8 cellular contexts compared by ENCODE assay signal in genomic region chr16:58197314-58198012, GRCh38. TPM values are rescaled to one million over a fixed set of nuclear protein-coding genes. Genes with fewer than 3 reads are reported as not detected.
DNase-seq lines count a peak whose midpoint lies in the region; ATAC-seq and TF ChIP-seq lines count a peak whose summit lies in the region.

No MANE protein-coding gene starts in this region.

- H3K27me3 ChIP-seq in GM06990 (replicated peaks; ENCODE audit: control insufficient read depth, insufficient read depth, low read length), result no peaks in the 10 kb centered on the region

- TF ChIP-seq CTCF in GM06990 (IDR thresholded peaks at IDR 0.05; ENCODE audit: insufficient read depth, low read length, poor library complexity, severe bottlenecking) (no peak), NB4 (IDR thresholded peaks at IDR 0.05; ENCODE audit: low read depth, low read length) (no peak)

- TF ChIP-seq POLR2A in NB4 (IDR thresholded peaks at IDR 0.05; ENCODE audit: extremely low read depth, insufficient read length), result no peak

- H3K9me3 ChIP-seq in mesodermal cell (ENCODE audit: control insufficient read depth, low read length), result no peaks in the 10 kb centered on the region

- DNase-seq in GM06990 (ENCODE audit: extremely low read depth, insufficient read length) (peak; percentile 31), NB4 (ENCODE audit: low read depth) (peak; percentile 39), cerebellum (ENCODE audit: low spot score) (peak; percentile 5), COLO829 (ENCODE audit: low spot score) (no peak)

- H3K4me1 ChIP-seq in mesodermal cell (ENCODE audit: control insufficient read depth, insufficient read depth, low read length, poor library complexity, severe bottlenecking), result peaks cover 3% of the 10 kb centered on the region

- 0 to 1% methylated on average over 20 to 34 of the region's 97 CpGs for WGBS in mesodermal cell (ENCODE audit: insufficient coverage in 2 of 2), 2 experiments

- peak; percentile 38 for ATAC-seq in GM21737 (IDR thresholded peaks at IDR 0.05; ENCODE audit: unreplicated experiment)
- ATAC-seq in HG03378 (IDR thresholded peaks at IDR 0.05; ENCODE audit: unreplicated experiment), result no peak
- ATAC-seq in GM21390 (IDR thresholded peaks at IDR 0.05; ENCODE audit: unreplicated experiment), result no peak

- peak overlapping the region; percentile 93 for H3K4me3 ChIP-seq in GM06990 (replicated peaks; ENCODE audit: low read depth, low read length)
- H3K4me3 ChIP-seq in NB4 (ENCODE audit: low read depth, low read length), result peak overlapping the region; percentile 83
- peak overlapping the region; percentile 67 for H3K4me3 ChIP-seq in mesodermal cell (ENCODE audit: extremely low read depth, insufficient read depth, low read length, poor library complexity, severe bottlenecking)

- peaks cover 2% of the 10 kb centered on the region for H3K36me3 ChIP-seq in GM06990 (ENCODE audit: control insufficient read depth, insufficient read depth, low read length)
- peaks cover 43% of the 10 kb centered on the region for H3K36me3 ChIP-seq in mesodermal cell (ENCODE audit: control insufficient read depth, insufficient read depth, low read length)

- no peak overlapping the region for H3K27ac ChIP-seq in mesodermal cell (ENCODE audit: low read depth, low read length, severe bottlenecking)

RNA-seq across cellular contexts. Expression of gene CSNK2A2, which starts 0.4 kb away (rescaled TPM):
- 29.6 TPM for total RNA-seq in cerebellum
- polyA plus RNA-seq in mesodermal cell (2013, experiment 1 of 2), result 75.8 TPM
- polyA plus RNA-seq in mesodermal cell (2013, experiment 2 of 2), result 78.5 TPM
